In the genomic region with DNA sequence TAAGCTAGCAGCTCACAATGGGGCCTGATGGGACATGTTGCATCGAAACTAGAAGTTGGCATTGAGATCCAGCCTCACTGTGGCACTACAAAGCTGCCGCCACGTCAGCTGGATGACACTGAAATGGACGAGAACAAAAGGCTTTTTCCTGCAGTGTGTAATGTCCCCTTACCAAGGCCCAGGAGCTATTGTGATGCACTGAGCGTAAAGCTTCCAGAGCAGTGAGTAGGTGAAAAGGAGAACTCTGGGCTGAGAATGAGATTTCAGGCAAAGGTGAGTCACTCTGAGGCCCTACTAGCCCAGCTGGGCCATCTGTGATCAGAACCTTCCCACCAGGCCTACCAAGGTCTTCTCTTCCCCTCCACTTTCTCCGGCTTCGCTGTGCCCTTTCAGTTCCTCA, we compare ENCODE assay signal across 18 cellular contexts.
"Had no signal": no experiment of that assay in that cellular context is flagged by ENCODE, and none has a peak within 500 bp of the region (broad histone marks: within the 10 kb centered on the region; RNA-seq: fewer than 3 reads in every experiment).

No MANE protein-coding gene starts in this region.

- DNase-seq: activated CD4-positive, CD25-positive, alpha-beta regulatory T cell treated with anti-CD3 and anti-CD28 coated beads, Interleukin-2, amount 50 U/mL, for 72 hours; activated naive CD4-positive, alpha-beta T cell treated with anti-CD3 and anti-CD28 coated beads for 36 hours; activated naive CD8-positive, alpha-beta T cell treated with anti-CD3 and anti-CD28 coated beads, Interleukin-2, amount 50 U/mL, for 24 hours; aorta; dermis blood vessel endothelial cell; effector memory CD8-positive, alpha-beta T cell; kidney glomerular epithelial cell; left ventricle myocardium superior; mesenchymal stem cell; naive thymus-derived CD8-positive, alpha-beta T cell; right cardiac atrium; stimulated activated CD4-positive, alpha-beta T cell treated with anti-CD3 and anti-CD28 coated beads, Interleukin-4, amount 100 ng/mL, for 24 hours; T-helper 9 cell; trophoblast cell had no signal

- H3K36me3 ChIP-seq: breast epithelium, suprapubic skin had no signal

- H2AFZ ChIP-seq: hepatocyte had no signal

- H3K4me1 ChIP-seq: breast epithelium had no signal

- H3K27ac ChIP-seq: breast epithelium, hepatocyte, suprapubic skin had no signal

- H3K79me2 ChIP-seq: hepatocyte had no signal

- H3K4me2 ChIP-seq: hepatocyte had no signal

- H3K9me3 ChIP-seq: breast epithelium, suprapubic skin had no signal

- ATAC-seq: activated naive CD8-positive, alpha-beta T cell treated with anti-CD3 and anti-CD28 coated beads, Interleukin-2, amount 50 U/mL, for 24 hours; effector memory CD8-positive, alpha-beta T cell; left ventricle myocardium superior; naive thymus-derived CD8-positive, alpha-beta T cell; right cardiac atrium had no signal

- H3K27me3 ChIP-seq: breast epithelium, hepatocyte, suprapubic skin had no signal

- H3K4me3 ChIP-seq: breast epithelium, hepatocyte, skin epidermis, suprapubic skin had no signal
